8 cellular contexts compared by ENCODE assay signal in genomic region chr15:72472907-72473669, GRCh38.
A peak's percentile ranks its signal among the peaks of the same experiment; 100 is the strongest.
DNase-seq lines count a peak whose midpoint lies in the region; ATAC-seq and TF ChIP-seq lines count a peak whose summit lies in the region.

No MANE protein-coding gene starts in this region.

- H3K27me3 ChIP-seq in mucosa of rectum (ENCODE audit: control insufficient read depth in 2 of 2, insufficient read depth in 2 of 2, low read length in 2 of 2) = no peaks in the 10 kb centered on the region

- H3K9ac ChIP-seq in mucosa of rectum (ENCODE audit: low read depth in 1 of 2, low read length in 2 of 2) = peak overlapping the region; percentile 100

- peak; percentile 52 for TF ChIP-seq CTCF in choroid plexus epithelial cell (conservative IDR thresholded peaks at IDR 0.05; ENCODE audit: low read depth, low read length)

- H3K4me1 ChIP-seq in mucosa of rectum (ENCODE audit: control insufficient read depth in 2 of 2, insufficient read depth in 2 of 2, low read length in 2 of 2) = peaks cover 14 to 23% of the 10 kb centered on the region in 2 donors

- peaks cover 0 to 3% of the 10 kb centered on the region in 2 donors for H3K36me3 ChIP-seq in mucosa of rectum (ENCODE audit: control insufficient read depth in 2 of 2, insufficient read depth in 2 of 2, low read length in 2 of 2)

- ATAC-seq in HG03045 (IDR thresholded peaks at IDR 0.05; ENCODE audit: unreplicated experiment) (no peak), GM18868 (IDR thresholded peaks at IDR 0.05; ENCODE audit: unreplicated experiment) (no peak), HG03039 (IDR thresholded peaks at IDR 0.05; ENCODE audit: unreplicated experiment) (no peak)

- H3K9me3 ChIP-seq in mucosa of rectum (ENCODE audit: control insufficient read depth in 2 of 2, low read length in 2 of 2) = no peaks in the 10 kb centered on the region

- H3K27ac ChIP-seq in mucosa of rectum (ENCODE audit: low read depth in 2 of 2, low read length in 2 of 2) = peak overlapping the region; percentile 100

- peak overlapping the region; percentile 99 for H3K4me3 ChIP-seq in choroid plexus epithelial cell (ENCODE audit: low read depth, low read length)
- peak overlapping the region; percentile 85 to 95 for H3K4me3 ChIP-seq in mucosa of rectum (ENCODE audit: low read length in 2 of 2)

- peak; percentile 4 for DNase-seq in GM04504 (ENCODE audit: low read depth)
- peak; percentile 46 for DNase-seq in NCI-H82 (lab: John Stamatoyannopoulos, UW)
- peak; percentile 69 for DNase-seq in choroid plexus epithelial cell (ENCODE audit: low read depth)
- DNase-seq in effector CD4-positive, alpha-beta T cell = no peak
